ENCODE assay signal across 1 cellular context in genomic region chr16:2883027-2883846, GRCh38.
A peak's percentile ranks its signal among the peaks of the same experiment; 100 is the strongest.
TF ChIP-seq lines count a peak whose summit lies in the region.

Gene FLYWCH2 (plus strand): TSS chr16:2883215. CDS start chr16:2896450, 13,235 bp downstream.

TF ChIP-seq in HepG2, 621 proteins besides CTCF, POLR2A, EP300 and RAD21 (continued from another document):
- TF ChIP-seq ZNF543 (CRISPR knock-in tag; IDR thresholded peaks at IDR 0.05) (peak; percentile 89; the same call in 1 of the 2 replicates), MEIS2 (CRISPR knock-in tag; IDR thresholded peaks at IDR 0.05) (no peak; the same call in 1 of the 2 replicates), ZNF513 (CRISPR knock-in tag; conservative IDR thresholded peaks at IDR 0.05) (no peak), ZSCAN21 (CRISPR knock-in tag; IDR thresholded peaks at IDR 0.05; ENCODE audit: borderline replicate concordance) (no peak), THAP8 (CRISPR knock-in tag; IDR thresholded peaks at IDR 0.05; ENCODE audit: borderline replicate concordance) (no peak), GZF1 (CRISPR knock-in tag; IDR thresholded peaks at IDR 0.05) (no peak), ZBTB10 (CRISPR knock-in tag; IDR thresholded peaks at IDR 0.05; ENCODE audit: borderline replicate concordance) (no peak), MAFK (conservative IDR thresholded peaks at IDR 0.05 in 1 of 2, IDR thresholded peaks at IDR 0.05 in 1 of 2; ENCODE audit: low read length in 2 of 2) (no peak), CCDC6 (CRISPR knock-in tag; IDR thresholded peaks at IDR 0.05) (no peak; the same call in 1 of the 2 replicates), CENPX (CRISPR knock-in tag; IDR thresholded peaks at IDR 0.05) (no peak), ZNF224 (CRISPR knock-in tag; IDR thresholded peaks at IDR 0.05) (no peak), NFRKB (IDR thresholded peaks at IDR 0.05) (no peak), MTF1 (CRISPR knock-in tag; IDR thresholded peaks at IDR 0.05) (no peak), HMG20B (CRISPR knock-in tag; conservative IDR thresholded peaks at IDR 0.05) (no peak), ZNF710 (CRISPR knock-in tag; IDR thresholded peaks at IDR 0.05; ENCODE audit: borderline replicate concordance) (no peak), TMF1 (CRISPR knock-in tag; IDR thresholded peaks at IDR 0.05; ENCODE audit: low read depth) (no peak), ATF2 (CRISPR knock-in tag; IDR thresholded peaks at IDR 0.05) (0 out of 2 replicates have a peak, but pooled peaks have one; percentile 3), HBP1 (CRISPR knock-in tag; IDR thresholded peaks at IDR 0.05; ENCODE audit: low read depth) (no peak), ZNF343 (CRISPR knock-in tag; IDR thresholded peaks at IDR 0.05) (peak; percentile 96), HOXA3 (CRISPR knock-in tag; IDR thresholded peaks at IDR 0.05) (peak; percentile 65; the same call in 1 of the 2 replicates)
TF ChIP-seq in HepG2: peak in this region for 207.
